In the genomic region with DNA sequence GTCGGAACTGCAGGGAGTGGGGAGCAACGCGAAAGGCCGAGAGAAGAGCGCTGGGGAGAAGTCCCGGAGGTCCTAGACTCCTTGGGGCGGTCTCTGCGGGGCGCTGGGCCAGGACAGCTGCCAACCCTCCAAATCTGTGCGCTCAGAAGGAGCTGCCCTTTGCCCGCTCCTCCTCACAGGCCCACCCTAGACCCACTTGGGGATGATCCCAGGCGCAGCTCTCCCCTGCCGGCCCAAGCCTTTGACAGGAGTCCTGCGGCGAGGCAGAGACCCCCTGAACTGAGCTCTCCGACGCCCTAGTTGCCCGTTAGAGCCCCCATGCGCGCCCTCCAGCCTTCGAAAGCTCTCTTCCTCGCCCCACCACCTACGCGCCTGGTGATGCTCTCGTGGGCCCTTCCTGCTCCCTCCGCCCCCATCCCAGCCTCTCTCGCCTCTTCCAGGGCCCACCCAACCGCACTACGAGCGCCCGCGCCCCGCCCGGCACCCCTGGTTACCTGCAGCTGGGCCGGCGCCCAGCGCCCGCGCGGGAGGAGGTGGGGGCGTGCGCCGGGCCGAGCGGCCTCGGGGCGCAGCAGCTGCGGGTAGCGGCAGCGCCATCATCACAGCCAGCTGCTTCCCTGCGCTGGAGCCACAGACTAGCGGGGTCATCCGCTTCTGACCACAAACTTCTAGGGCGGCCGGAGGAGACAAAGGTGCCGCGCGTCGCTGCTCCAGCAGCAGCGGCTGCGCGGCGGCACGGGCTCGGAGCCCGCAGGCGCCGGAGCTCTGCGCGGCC, we compare ENCODE assay signal across 1 cellular context.
TF ChIP-seq lines count a peak whose summit lies in the region.

No MANE protein-coding gene starts in this region.

TF ChIP-seq in SK-N-SH, 30 proteins besides CTCF, POLR2A, EP300 and RAD21 (continued from another document):
- TF ChIP-seq, protein P1, sequence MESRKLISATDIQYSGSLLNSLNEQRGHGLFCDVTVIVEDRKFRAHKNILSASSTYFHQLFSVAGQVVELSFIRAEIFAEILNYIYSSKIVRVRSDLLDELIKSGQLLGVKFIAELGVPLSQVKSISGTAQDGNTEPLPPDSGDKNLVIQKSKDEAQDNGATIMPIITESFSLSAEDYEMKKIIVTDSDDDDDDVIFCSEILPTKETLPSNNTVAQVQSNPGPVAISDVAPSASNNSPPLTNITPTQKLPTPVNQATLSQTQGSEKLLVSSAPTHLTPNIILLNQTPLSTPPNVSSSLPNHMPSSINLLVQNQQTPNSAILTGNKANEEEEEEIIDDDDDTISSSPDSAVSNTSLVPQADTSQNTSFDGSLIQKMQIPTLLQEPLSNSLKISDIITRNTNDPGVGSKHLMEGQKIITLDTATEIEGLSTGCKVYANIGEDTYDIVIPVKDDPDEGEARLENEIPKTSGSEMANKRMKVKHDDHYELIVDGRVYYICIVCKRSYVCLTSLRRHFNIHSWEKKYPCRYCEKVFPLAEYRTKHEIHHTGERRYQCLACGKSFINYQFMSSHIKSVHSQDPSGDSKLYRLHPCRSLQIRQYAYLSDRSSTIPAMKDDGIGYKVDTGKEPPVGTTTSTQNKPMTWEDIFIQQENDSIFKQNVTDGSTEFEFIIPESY (IDR thresholded peaks at IDR 0.05; ENCODE audit: borderline replicate concordance, low read depth) = no peak
- peak; percentile 53; the same call in 1 of the 2 replicates for TF ChIP-seq MXI1 (IDR thresholded peaks at IDR 0.05; ENCODE audit: low read depth, low read length)
TF ChIP-seq in SK-N-SH: peak in this region for 2.
